7 cellular contexts compared by ENCODE assay signal in genomic region chr1:63920154-63921117, GRCh38.
A peak's percentile ranks its signal among the peaks of the same experiment; 100 is the strongest.
DNase-seq lines count a peak whose midpoint lies in the region; ATAC-seq, FAIRE-seq and TF ChIP-seq lines count a peak whose summit lies in the region.

No MANE protein-coding gene starts in this region.

- DNase-seq in GM12891 (ENCODE audit: insufficient read length, low spot score) (no peak), OCI-LY7 (ENCODE audit: low spot score) (no peak), fibroblast of lung (ENCODE audit: low read depth in 2 of 2) (peak; percentile 77 to 99), skeletal muscle cell (ENCODE audit: low read depth) (peak; percentile 63), G401 (ENCODE audit: low spot score) (no peak)

- no peak overlapping the region for H3K9ac ChIP-seq in fibroblast of lung (ENCODE audit: insufficient read depth, low read length)

- in situ Hi-C loops in G401 (cut with HindIII; ENCODE audit: low sequenced_read_pairs) = no loop called here

- H3K4me2 ChIP-seq in OCI-LY7 (ENCODE audit: low read length) = no peak overlapping the region
- H3K4me2 ChIP-seq in fibroblast of lung (ENCODE audit: extremely low read depth, insufficient read depth, low read length) = peak overlapping the region; percentile 11

- H3K79me2 ChIP-seq in OCI-LY7 (ENCODE audit: insufficient read depth, low read depth, low read length) (no peaks in the 10 kb centered on the region), fibroblast of lung (ENCODE audit: control insufficient read depth, insufficient read depth, low read length) (no peaks in the 10 kb centered on the region)

- no peak for TF ChIP-seq POLR2A in GM12891 (IDR thresholded peaks at IDR 0.05; ENCODE audit: low read depth, low read length)

- FAIRE-seq in GM12891 (lab: Jason Lieb, UNC) = no peak

- no peaks in the 10 kb centered on the region for H3K9me2 ChIP-seq in OCI-LY7 (ENCODE audit: insufficient read depth, low read length)

- POLR2A ChIA-PET in OCI-LY7 (lab: Charles Lee) = interaction anchor here (0.6 kb wide), 1 partner anchor 318 kb away, joined by 3 read pairs; no protein-coding TSS in a partner anchor

- H2AFZ ChIP-seq in OCI-LY7 (ENCODE audit: low read length) = no peak overlapping the region
- no peak overlapping the region for H2AFZ ChIP-seq in fibroblast of lung (ENCODE audit: low read length)

- CTCF ChIA-PET in OCI-LY7 (lab: Charles Lee; ENCODE audit: unreplicated experiment) = no interaction called here

- no peaks in the 10 kb centered on the region for H3K9me3 ChIP-seq in OCI-LY7 (ENCODE audit: low read length)
- H3K9me3 ChIP-seq in fibroblast of lung (ENCODE audit: control insufficient read depth, insufficient read depth, low read depth, low read length) = no peaks in the 10 kb centered on the region

- BruUV-seq in OCI-LY7 (replicated peaks; lab: Mats Ljungman, UMichigan) = no TSS peak

- TF ChIP-seq CTCF in OCI-LY7 (conservative IDR thresholded peaks at IDR 0.05; ENCODE audit: low read length) (peak; percentile 39; the same call in 1 of the 2 replicates), fibroblast of lung (conservative IDR thresholded peaks at IDR 0.05 in 1 of 2, IDR thresholded peaks at IDR 0.05 in 1 of 2; ENCODE audit: low read depth in 1 of 2, low read length in 2 of 2) (peak; percentile 43 to 49)

- H3K27me3 ChIP-seq in fibroblast of lung (ENCODE audit: control insufficient read depth, insufficient read depth, low read length) = no peaks in the 10 kb centered on the region

- H3K4me3 ChIP-seq in OCI-LY7 (ENCODE audit: low read depth, low read length, poor library complexity, severe bottlenecking) (no peak overlapping the region), fibroblast of lung (replicated peaks in 1 of 4; ENCODE audit: control extremely low read depth in 1 of 4, insufficient read depth in 1 of 4, low read depth in 3 of 4, low read length in 4 of 4) (no peak overlapping the region), skeletal muscle cell (ENCODE audit: low read depth, low read length) (no peak overlapping the region)

- no peaks in the 10 kb centered on the region for H4K20me1 ChIP-seq in OCI-LY7 (ENCODE audit: insufficient read depth, low read length)
- no peaks in the 10 kb centered on the region for H4K20me1 ChIP-seq in fibroblast of lung (ENCODE audit: control insufficient read depth, extremely low read depth, insufficient read depth, low read length)

- intact Hi-C loops in OCI-LY7 (cut with micrococcal nuclease; ENCODE audit: unreplicated experiment) = no loop called here

- ATAC-seq in HG02884 (IDR thresholded peaks at IDR 0.05; ENCODE audit: unreplicated experiment) (no peak), GM21529 (IDR thresholded peaks at IDR 0.05; ENCODE audit: unreplicated experiment) (no peak)

- H3K36me3 ChIP-seq in OCI-LY7 (ENCODE audit: insufficient read depth, low read length) (no peaks in the 10 kb centered on the region), fibroblast of lung (ENCODE audit: control insufficient read depth, insufficient read depth, low read length) (no peaks in the 10 kb centered on the region)

- H3K27ac ChIP-seq in OCI-LY7 (ENCODE audit: low read depth, low read length, poor library complexity, severe bottlenecking) (no peak overlapping the region), fibroblast of lung (ENCODE audit: insufficient read depth, low read length) (no peak overlapping the region)

- H3K4me1 ChIP-seq in OCI-LY7 (ENCODE audit: insufficient read depth, low read length, poor library complexity, severe bottlenecking) (no peaks in the 10 kb centered on the region), fibroblast of lung (ENCODE audit: control insufficient read depth, extremely low read depth, insufficient read depth, low read length) (peaks cover 7% of the 10 kb centered on the region)

TF ChIP-seq in GM12891, 5 proteins besides CTCF, POLR2A, EP300 and RAD21:
- TF ChIP-seq SPI1 (IDR thresholded peaks at IDR 0.05; ENCODE audit: low read depth, low read length) (peak; percentile 25; the same call in 1 of the 2 replicates), TAF1 (IDR thresholded peaks at IDR 0.05; ENCODE audit: low read depth, low read length) (no peak)

Comparison
In these comparisons a context has a peak if more than half of its experiments do, and no peak if none do; other contexts are left out.
1. DNase-seq: peak in fibroblast of lung (2 of 2) and skeletal muscle cell (single experiment); none in GM12891 (single experiment), OCI-LY7 (single experiment) and G401 (single experiment).